17 cellular contexts compared by ENCODE assay signal in the genomic region with DNA sequence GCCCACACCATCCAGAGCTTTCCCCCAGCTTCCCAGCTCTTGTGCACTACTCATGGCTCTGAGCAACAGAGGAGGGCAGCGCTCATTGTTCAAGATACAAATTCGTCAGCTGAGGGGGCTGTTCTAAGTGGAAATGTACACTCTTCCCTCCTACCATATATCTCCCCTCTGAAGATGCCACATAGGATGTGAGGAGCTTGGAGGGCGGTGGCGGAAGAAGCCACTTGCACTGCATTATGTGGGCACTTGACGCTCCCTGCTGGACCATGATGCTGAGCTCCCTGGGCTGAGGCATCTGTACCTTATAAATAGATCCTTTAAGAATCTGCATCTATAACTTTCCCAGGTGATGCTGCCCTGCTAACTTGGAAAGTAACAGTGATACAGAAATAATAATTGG.
"Had no signal": no experiment of that assay in that cellular context is flagged by ENCODE, and none has a peak within 500 bp of the region (broad histone marks: within the 10 kb centered on the region; RNA-seq: fewer than 3 reads in every experiment).

No MANE protein-coding gene starts in this region.

- H3K4me3 ChIP-seq: cardiac muscle cell, colonic mucosa, gastrocnemius medialis, prostate gland, right lobe of liver, spleen, upper lobe of left lung had no signal

- H3K9me3 Mint-ChIP-seq: activated CD4-positive, alpha-beta memory T cell treated with anti-CD3 and anti-CD28 coated beads for 36 hours; activated naive CD8-positive, alpha-beta T cell treated with anti-CD3 and anti-CD28 coated beads for 36 hours; stimulated activated naive B cell treated with anti-CD40 and anti-IgM and Interleukin-4, amounts not matched to agents 10 μg/mL and 1 μg/mL and 100 μg/mL, for 72 hours had no signal

- H3K27me3 ChIP-seq: cardiac muscle cell, colonic mucosa, gastrocnemius medialis, right lobe of liver, spleen, upper lobe of left lung had no signal

- H3K4me1 Mint-ChIP-seq: activated naive CD8-positive, alpha-beta T cell treated with anti-CD3 and anti-CD28 coated beads for 36 hours; naive thymus-derived CD4-positive, alpha-beta T cell; stimulated activated naive B cell treated with anti-CD40 and anti-IgM and Interleukin-4, amounts not matched to agents 10 μg/mL and 1 μg/mL and 100 μg/mL, for 72 hours had no signal

- H3K27me3 Mint-ChIP-seq: activated CD4-positive, alpha-beta memory T cell treated with anti-CD3 and anti-CD28 coated beads for 36 hours; activated naive CD8-positive, alpha-beta T cell treated with anti-CD3 and anti-CD28 coated beads for 36 hours; naive thymus-derived CD4-positive, alpha-beta T cell; stimulated activated naive B cell treated with anti-CD40 and anti-IgM and Interleukin-4, amounts not matched to agents 10 μg/mL and 1 μg/mL and 100 μg/mL, for 72 hours had no signal

- DNase-seq: activated CD4-positive, alpha-beta memory T cell treated with anti-CD3 and anti-CD28 coated beads for 36 hours; activated effector memory CD4-positive, alpha-beta T cell treated with anti-CD3 and anti-CD28 coated beads, Interleukin-2, amount 50 U/mL, for 16 hours; activated naive CD8-positive, alpha-beta T cell treated with anti-CD3 and anti-CD28 coated beads for 36 hours; activated T-cell treated with anti-CD3 and anti-CD28 coated beads, Interleukin-2, amount 50 U/mL, for 4 hours; colonic mucosa; effector CD4-positive, alpha-beta T cell; gastrocnemius medialis; naive thymus-derived CD4-positive, alpha-beta T cell; occipital lobe; right lobe of liver; spleen; stimulated activated CD4-positive, alpha-beta T cell treated with anti-CD3 and anti-CD28 coated beads, Interleukin-1b, Interleukin-23, amount 100 ng/mL, for 48 hours; stimulated activated naive B cell treated with anti-CD40 and anti-IgM and Interleukin-4, amounts not matched to agents 10 μg/mL and 1 μg/mL and 100 μg/mL, for 72 hours; T-helper 2 cell; upper lobe of left lung had no signal

- H3K4me3 Mint-ChIP-seq: activated CD4-positive, alpha-beta memory T cell treated with anti-CD3 and anti-CD28 coated beads for 36 hours; activated naive CD8-positive, alpha-beta T cell treated with anti-CD3 and anti-CD28 coated beads for 36 hours; activated T-cell treated with anti-CD3 and anti-CD28 coated beads, Interleukin-2, amount 50 U/mL, for 4 hours; naive thymus-derived CD4-positive, alpha-beta T cell; stimulated activated naive B cell treated with anti-CD40 and anti-IgM and Interleukin-4, amounts not matched to agents 10 μg/mL and 1 μg/mL and 100 μg/mL, for 72 hours had no signal

- H3K27ac Mint-ChIP-seq: activated CD4-positive, alpha-beta memory T cell treated with anti-CD3 and anti-CD28 coated beads for 36 hours; activated naive CD8-positive, alpha-beta T cell treated with anti-CD3 and anti-CD28 coated beads for 36 hours; naive thymus-derived CD4-positive, alpha-beta T cell; stimulated activated naive B cell treated with anti-CD40 and anti-IgM and Interleukin-4, amounts not matched to agents 10 μg/mL and 1 μg/mL and 100 μg/mL, for 72 hours had no signal

- H3K9me3 ChIP-seq: colonic mucosa, gastrocnemius medialis, prostate gland, right lobe of liver, spleen, upper lobe of left lung had no signal

- H3K27ac ChIP-seq: cardiac muscle cell, colonic mucosa, gastrocnemius medialis, prostate gland, right lobe of liver, spleen, upper lobe of left lung had no signal

- H3K36me3 Mint-ChIP-seq: activated CD4-positive, alpha-beta memory T cell treated with anti-CD3 and anti-CD28 coated beads for 36 hours; activated naive CD8-positive, alpha-beta T cell treated with anti-CD3 and anti-CD28 coated beads for 36 hours; naive thymus-derived CD4-positive, alpha-beta T cell; stimulated activated naive B cell treated with anti-CD40 and anti-IgM and Interleukin-4, amounts not matched to agents 10 μg/mL and 1 μg/mL and 100 μg/mL, for 72 hours had no signal

- H3K4me1 ChIP-seq: colonic mucosa, gastrocnemius medialis, prostate gland, right lobe of liver, spleen, upper lobe of left lung had no signal

- H3K36me3 ChIP-seq: cardiac muscle cell, colonic mucosa, gastrocnemius medialis, prostate gland, right lobe of liver, spleen, upper lobe of left lung had no signal
